12 cellular contexts compared by ENCODE assay signal in the genomic region with DNA sequence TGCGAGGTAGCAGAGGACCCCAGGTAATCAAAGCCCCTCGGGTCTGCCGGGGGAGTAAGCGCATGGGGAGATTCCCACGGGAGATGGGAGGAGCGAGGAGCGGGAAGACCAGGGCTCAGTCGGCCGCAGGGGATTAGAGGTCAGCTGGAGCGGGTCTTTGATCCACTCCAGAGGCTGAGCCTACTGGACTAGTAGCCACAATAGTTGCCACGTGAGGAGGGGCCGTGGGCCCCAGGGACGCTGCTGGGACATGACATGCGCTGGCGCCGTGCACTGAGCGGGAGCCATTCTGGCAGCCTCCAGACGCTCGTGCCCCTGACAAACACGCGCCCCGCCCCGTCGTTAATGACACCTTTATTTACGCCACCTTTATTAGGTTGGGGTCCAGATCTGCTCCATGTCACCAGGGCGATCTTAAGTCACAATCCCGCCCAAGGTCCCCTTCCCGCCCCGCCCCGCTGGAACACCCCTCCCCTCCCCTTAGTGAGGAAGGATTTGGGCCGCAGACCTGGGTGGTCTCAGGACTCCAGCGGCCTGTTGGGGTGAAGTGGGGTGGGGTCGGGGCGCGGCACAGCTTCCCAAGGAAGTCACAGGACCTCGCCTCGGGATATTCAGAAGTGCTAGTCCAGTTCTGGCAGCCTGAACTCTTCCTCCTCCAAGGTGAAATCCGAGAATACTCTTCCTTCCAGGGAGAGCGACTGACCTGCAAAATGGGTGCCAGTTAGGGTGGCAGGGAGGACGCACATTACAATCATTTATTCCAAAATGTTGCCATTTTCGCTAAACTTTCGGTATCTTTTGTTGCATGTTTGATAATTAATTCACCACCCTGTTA. TPM values are rescaled to one million over a fixed set of nuclear protein-coding genes. Genes with fewer than 3 reads are reported as not detected.
DNase-seq lines count a peak whose midpoint lies in the region; ATAC-seq and TF ChIP-seq lines count a peak whose summit lies in the region.
"Had no signal": no experiment of that assay in that cellular context is flagged by ENCODE, and none has a peak within 500 bp of the region (broad histone marks: within the 10 kb centered on the region; RNA-seq: fewer than 3 reads in every experiment).

No MANE protein-coding gene starts in this region.

- H3K36me3 ChIP-seq in mucosa of descending colon (ENCODE audit: low read depth) (no peaks in the 10 kb centered on the region), thymus (ENCODE audit: control insufficient read depth, insufficient read depth) (no peaks in the 10 kb centered on the region), uterus (no peaks in the 10 kb centered on the region)

- no peaks in the 10 kb centered on the region for H3K36me3 Mint-ChIP-seq in activated CD8-positive, alpha-beta memory T cell treated with anti-CD3 and anti-CD28 coated beads, Interleukin-2, amount 10 ng/mL, durations not matched to agents 7 days and 5 days

- H3K4me3 ChIP-seq in coronary artery (peak overlapping the region; percentile 60), mucosa of descending colon (no peak overlapping the region), thymus (ENCODE audit: low read length) (peak overlapping the region; percentile 4), uterus (peak overlapping the region in 1 of 2 donors; percentile 6)
- H3K4me3 ChIP-seq: K562 had no signal

- TF ChIP-seq CTCF in coronary artery (IDR thresholded peaks at IDR 0.05) (no peak), mucosa of descending colon (IDR thresholded peaks at IDR 0.05) (no peak), uterus (IDR thresholded peaks at IDR 0.05) (no peak)

- H3K27ac ChIP-seq in coronary artery (no peak overlapping the region), thymus (ENCODE audit: low read depth) (no peak overlapping the region), uterus (no peak overlapping the region)
- H3K27ac ChIP-seq: C4-2B had no signal

- H3K9me3 Mint-ChIP-seq in activated CD8-positive, alpha-beta memory T cell treated with anti-CD3 and anti-CD28 coated beads, Interleukin-2, amount 10 ng/mL, durations not matched to agents 7 days and 5 days (ENCODE audit: low read depth) = no peaks in the 10 kb centered on the region

- H3K4me1 ChIP-seq in mucosa of descending colon (ENCODE audit: low read depth) = peaks cover 30% of the 10 kb centered on the region
- H3K4me1 ChIP-seq in thymus (ENCODE audit: control insufficient read depth, insufficient read depth, low read length) = no peaks in the 10 kb centered on the region
- peaks cover 0 to 6% of the 10 kb centered on the region in 2 donors for H3K4me1 ChIP-seq in uterus

- peak overlapping the region; percentile 50 for H3K4me3 Mint-ChIP-seq in activated CD8-positive, alpha-beta memory T cell treated with anti-CD3 and anti-CD28 coated beads, Interleukin-2, amount 10 ng/mL, durations not matched to agents 7 days and 5 days

- CTCF ChIA-PET in activated CD8-positive, alpha-beta memory T cell treated with anti-CD3 and anti-CD28 coated beads, Interleukin-2, amount 10 ng/mL, durations not matched to agents 7 days and 5 days (lab: Charles Lee) = interaction anchor here (1.0 to 3.0 kb wide), 5 partner anchors 10 to 49 kb away, joined by 3 to 18 read pairs (median 11); no protein-coding TSS in a partner anchor

- DNase-seq in activated CD8-positive, alpha-beta memory T cell treated with anti-CD3 and anti-CD28 coated beads, Interleukin-2, amount 10 ng/mL, durations not matched to agents 7 days and 5 days = no peak
- no peak for DNase-seq in activated CD8-positive, alpha-beta memory T cell treated with anti-CD3 and anti-CD28 coated beads, Interleukin-2, amount 50 U/mL, for 4 hours
- DNase-seq in coronary artery (ENCODE audit: low spot score) (no peak), mucosa of descending colon (peak; percentile 49 to 62 (median 56)), uterus (no peak), CD1c-positive myeloid dendritic cell (ENCODE audit: extremely low spot score) (no peak), NCI-H2081 treated with DMSO at 0.1 percent for 48 hours (lab: John Stamatoyannopoulos, UW) (no peak)

- H3K27me3 ChIP-seq in thymus (ENCODE audit: control insufficient read depth, insufficient read depth) = peaks cover 7% of the 10 kb centered on the region
- peaks cover 5% of the 10 kb centered on the region in 2 donors for H3K27me3 ChIP-seq in uterus

- WGBS in thymus = 8% methylated on average over 42 of the region's 42 CpGs

- H3K9me3 ChIP-seq in mucosa of descending colon = no peaks in the 10 kb centered on the region
- H3K9me3 ChIP-seq in thymus (ENCODE audit: control insufficient read depth) = no peaks in the 10 kb centered on the region
- no peaks in the 10 kb centered on the region for H3K9me3 ChIP-seq in uterus

- H3K27me3 Mint-ChIP-seq in activated CD8-positive, alpha-beta memory T cell treated with anti-CD3 and anti-CD28 coated beads, Interleukin-2, amount 10 ng/mL, durations not matched to agents 7 days and 5 days = peaks cover 21% of the 10 kb centered on the region

- no peak for TF ChIP-seq POLR2A in uterus (IDR thresholded peaks at IDR 0.05)

- H3K4me1 Mint-ChIP-seq in activated CD8-positive, alpha-beta memory T cell treated with anti-CD3 and anti-CD28 coated beads, Interleukin-2, amount 10 ng/mL, durations not matched to agents 7 days and 5 days = peaks cover 27% of the 10 kb centered on the region

- H3K27ac Mint-ChIP-seq in activated CD8-positive, alpha-beta memory T cell treated with anti-CD3 and anti-CD28 coated beads, Interleukin-2, amount 10 ng/mL, durations not matched to agents 7 days and 5 days = peak overlapping the region; percentile 33

- intact Hi-C loops in mucosa of descending colon (cut with DNase I, micrococcal nuclease) (no loop called here), uterus (cut with DNase I; ENCODE audit: low total_unique reads) (no loop called here)

- no peak for ATAC-seq in activated CD8-positive, alpha-beta memory T cell treated with anti-CD3 and anti-CD28 coated beads, Interleukin-2, amount 10 ng/mL, durations not matched to agents 7 days and 5 days
- peak; percentile 7 for ATAC-seq in mucosa of descending colon
- ATAC-seq: K562 had no signal

RNA-seq across cellular contexts. Expression of gene PPY, which starts 15.0 kb away (rescaled TPM):
- total RNA-seq in activated CD8-positive, alpha-beta memory T cell treated with anti-CD3 and anti-CD28 coated beads, Interleukin-2, amount 10 ng/mL, durations not matched to agents 7 days and 5 days = not detected
- 1 to 10 TPM in 1 of 3 donors, not detected in 2; 1.5 TPM for total RNA-seq in mucosa of descending colon
- polyA plus RNA-seq in thymus = 0.71 TPM
- not detected for total RNA-seq in uterus
- total RNA-seq: K562, mononuclear cell, SK-MEL-5 had no signal
- polyA plus RNA-seq: K562 had no signal

RNA-seq across cellular contexts. Expression of gene MPP2, which starts 20.0 kb away (rescaled TPM):
- total RNA-seq in activated CD8-positive, alpha-beta memory T cell treated with anti-CD3 and anti-CD28 coated beads, Interleukin-2, amount 10 ng/mL, durations not matched to agents 7 days and 5 days = under 1 TPM; 0.56 to 0.61 TPM
- total RNA-seq in mucosa of descending colon (10 to 100 TPM in 1 of 3 donors, 1 to 10 TPM in 1, under 1 TPM in 1; 0.55 to 13.2 (median 1.1) TPM), uterus (10 to 100 TPM in 3 of 4 donors, 1 to 10 TPM in 1; 2.0 to 20.9 (median 13.3) TPM)
- 0.87 TPM for polyA plus RNA-seq in thymus

RNA-seq across cellular contexts. Expression of gene PYY, which starts 26.4 kb away (rescaled TPM):
- total RNA-seq in activated CD8-positive, alpha-beta memory T cell treated with anti-CD3 and anti-CD28 coated beads, Interleukin-2, amount 10 ng/mL, durations not matched to agents 7 days and 5 days = not detected
- total RNA-seq in mucosa of descending colon (100 to 1,000 TPM in 1 of 3 donors, 10 to 100 TPM in 2; 22.0 to 141 (median 55.4) TPM), uterus (not detected)
- 6.8 TPM for polyA plus RNA-seq in thymus
- total RNA-seq: K562, mononuclear cell, SK-MEL-5 had no signal
- polyA plus RNA-seq: K562 had no signal

Comparison
In these comparisons a context has a peak if more than half of its experiments do, and no peak if none do; other contexts are left out.
1. DNase-seq: peak in mucosa of descending colon (3 of 3); none in activated CD8-positive, alpha-beta memory T cell treated with anti-CD3 and anti-CD28 coated beads, Interleukin-2, amount 10 ng/mL, durations not matched to agents 7 days and 5 days (single experiment), activated CD8-positive, alpha-beta memory T cell treated with anti-CD3 and anti-CD28 coated beads, Interleukin-2, amount 50 U/mL, for 4 hours (single experiment), coronary artery (single experiment), uterus (0 of 2), CD1c-positive myeloid dendritic cell (single experiment) and NCI-H2081 treated with DMSO at 0.1 percent for 48 hours (single experiment).
2. RNA of gene PYY, which starts 26.4 kb away (total RNA-seq): 22.0 to 141 TPM in mucosa of descending colon; not detected in activated CD8-positive, alpha-beta memory T cell treated with anti-CD3 and anti-CD28 coated beads, Interleukin-2, amount 10 ng/mL, durations not matched to agents 7 days and 5 days and not detected in uterus; every median in the first group is over 10 times any median in the second.